ENCODE assay signal across 27 cellular contexts in the genomic region with DNA sequence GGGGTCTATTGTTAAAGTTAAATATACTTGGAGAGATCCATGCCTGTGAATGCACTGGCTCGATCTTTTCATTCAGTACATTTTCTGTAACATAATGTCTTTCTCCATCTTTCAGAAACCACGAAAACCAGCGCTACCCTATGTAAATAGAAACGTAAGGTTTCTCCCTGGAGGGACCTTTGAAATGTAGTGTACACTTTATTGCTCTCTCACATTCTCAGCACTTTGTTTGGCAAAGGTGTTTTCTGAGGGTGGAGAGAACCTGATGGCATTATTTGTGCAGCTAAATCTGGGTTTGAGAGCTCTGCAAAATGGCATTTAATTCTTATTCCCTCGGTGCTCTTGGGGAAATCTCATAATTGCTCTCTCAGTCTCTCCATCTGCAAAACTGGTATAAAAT.
"Had no signal": no experiment of that assay in that cellular context is flagged by ENCODE, and none has a peak within 500 bp of the region (broad histone marks: within the 10 kb centered on the region; RNA-seq: fewer than 3 reads in every experiment).

No MANE protein-coding gene starts in this region.

- H3K4me3 ChIP-seq: neural progenitor cell, ovary, psoas muscle, right lobe of liver, sigmoid colon, suprapubic skin, testis, tibial artery, transverse colon, upper lobe of right lung, uterus had no signal

- H3K27ac ChIP-seq: neural progenitor cell, ovary, parathyroid adenoma, psoas muscle, right lobe of liver, sigmoid colon, suprapubic skin, testis, tibial artery, transverse colon, upper lobe of right lung, uterus had no signal

- H3K4me1 ChIP-seq: neural progenitor cell, parathyroid adenoma, psoas muscle, right lobe of liver, sigmoid colon, suprapubic skin, testis, tibial artery, transverse colon, upper lobe of right lung, uterus had no signal

- H3K9me3 ChIP-seq: ovary, psoas muscle, right lobe of liver, sigmoid colon, suprapubic skin, testis, tibial artery, transverse colon, upper lobe of right lung, uterus had no signal

- ATAC-seq: natural killer cell; psoas muscle; right cardiac atrium; right lobe of liver; stimulated activated memory B cell treated with anti-CD40 and anti-IgM and Interleukin-4, amounts not matched to agents 10 μg/mL and 1 μg/mL and 100 μg/mL, for 72 hours; stimulated activated naive CD8-positive, alpha-beta T cell treated with anti-CD3 and anti-CD28 coated beads, Interleukin-15, amount 100 ng/mL, for 72 hours; stimulated activated naive CD8-positive, alpha-beta T cell treated with anti-CD3 and anti-CD28 coated beads, Interleukin-15, Interleukin-2, amounts not matched to agents 100 U/mL and 50 U/mL, for 24 hours; upper lobe of right lung had no signal

- DNase-seq: natural killer cell; occipital lobe; ovary; posterior cingulate gyrus; psoas muscle; right cardiac atrium; right lobe of liver; sigmoid colon; small intestine; stimulated activated CD4-positive, alpha-beta T cell treated with anti-CD3 and anti-CD28 coated beads, Interleukin-15, amount 100 ng/mL, for 24 hours; stimulated activated CD4-positive, alpha-beta T cell treated with anti-CD3 and anti-CD28 coated beads, Interleukin-2, amount 100 ng/mL, for 24 hours; stimulated activated CD4-positive, alpha-beta T cell treated with anti-CD3 and anti-CD28 coated beads, Interleukin-2, amount 100 ng/mL, for 48 hours; stimulated activated CD4-positive, alpha-beta T cell treated with anti-CD3 and anti-CD28 coated beads, Interleukin-4, amount 100 ng/mL, for 4 hours; stimulated activated CD8-positive, alpha-beta memory T cell treated with anti-CD3 and anti-CD28 coated beads, Interleukin-4, amount 100 ng/mL, for 48 hours; stimulated activated naive CD4-positive, alpha-beta T cell; stimulated activated naive CD8-positive, alpha-beta T cell treated with anti-CD3 and anti-CD28 coated beads, Interleukin-15, amount 100 ng/mL, for 72 hours; stimulated activated naive CD8-positive, alpha-beta T cell treated with anti-CD3 and anti-CD28 coated beads, Interleukin-15, Interleukin-2, amounts not matched to agents 100 U/mL and 50 U/mL, for 24 hours; substantia nigra; testis; tibial artery; transverse colon; upper lobe of right lung; uterus had no signal

- H3K27me3 ChIP-seq: neural progenitor cell, ovary, right lobe of liver, sigmoid colon, suprapubic skin, testis, tibial artery, transverse colon, upper lobe of right lung, uterus had no signal

- H3K36me3 ChIP-seq: neural progenitor cell, ovary, right lobe of liver, sigmoid colon, suprapubic skin, tibial artery, transverse colon, upper lobe of right lung, uterus had no signal
